Comparison of ENCODE assay signal across 8 cellular contexts in the genomic region with DNA sequence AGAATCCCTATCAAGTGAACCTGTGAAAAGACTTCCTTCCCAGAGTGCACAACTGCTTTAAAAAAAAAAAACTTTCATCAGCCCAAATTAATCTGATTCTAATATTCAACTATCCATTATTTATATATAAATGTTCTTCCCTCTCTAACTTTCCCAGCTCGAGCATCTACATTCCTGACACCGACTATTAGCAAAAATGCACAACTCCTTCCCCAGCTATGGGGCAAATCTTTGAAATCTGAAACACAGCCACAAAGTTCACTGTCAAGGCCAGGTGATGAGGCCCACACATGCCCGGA. TPM values are rescaled to one million over a fixed set of nuclear protein-coding genes. Genes with fewer than 3 reads are reported as not detected.
DNase-seq lines count a peak whose midpoint lies in the region; ATAC-seq, FAIRE-seq and TF ChIP-seq lines count a peak whose summit lies in the region.

No MANE protein-coding gene starts in this region.

- CTCF ChIA-PET in GM12878 (lab: Yijun Ruan, JAX): interaction anchor here (0.6 to 8.0 kb wide), 13 partner anchors 8 to 295 kb away, joined by 3 to 133 read pairs (median 3); no protein-coding TSS in a partner anchor

- DNase-seq in heart left ventricle (no peak), left cardiac atrium (no peak), GM12878 (ENCODE audit: low read depth, low spot score) (no peak), memory B cell (ENCODE audit: low spot score in 2 of 2) (no peak), upper lobe of right lung (no peak), SHP77 treated with DMSO at 0.1 percent for 48 hours (lab: John Stamatoyannopoulos, UW) (no peak), LoVo (ENCODE audit: low spot score) (no peak), NCI-H345 treated with DMSO at 0.1 percent for 48 hours (lab: John Stamatoyannopoulos, UW; ENCODE audit: unreplicated experiment) (no peak)

- peaks cover 27% of the 10 kb centered on the region for H3K4me1 Mint-ChIP-seq in memory B cell

- TF ChIP-seq POLR2A in heart left ventricle (IDR thresholded peaks at IDR 0.05): no peak
- no peak for TF ChIP-seq POLR2A in GM12878 (IDR thresholded peaks at IDR 0.05; ENCODE audit: low read depth, low read length)

- no peak for TF ChIP-seq RAD21 in GM12878 (IDR thresholded peaks at IDR 0.05; ENCODE audit: insufficient read depth, low read depth, low read length)

- H3K9me3 Mint-ChIP-seq in memory B cell: no peaks in the 10 kb centered on the region

- RAD21 ChIA-PET in GM12878 (lab: Charles Lee; ENCODE audit: unreplicated experiment): interaction anchor here (0.7 to 1.3 kb wide), 7 partner anchors 14 to 189 kb away, joined by 3 to 4 read pairs (median 4); no protein-coding TSS in a partner anchor

- no peaks in the 10 kb centered on the region for H3K36me3 ChIP-seq in heart left ventricle
- no peaks in the 10 kb centered on the region for H3K36me3 ChIP-seq in GM12878 (ENCODE audit: control insufficient read depth in 2 of 2, insufficient read depth in 2 of 2, low read length in 1 of 2)
- no peaks in the 10 kb centered on the region for H3K36me3 ChIP-seq in upper lobe of right lung

- H3K79me2 ChIP-seq in GM12878 (ENCODE audit: control insufficient read depth, insufficient read depth, low read length): peaks cover 59% of the 10 kb centered on the region

- peak overlapping the region; percentile 95 for H3K27ac Mint-ChIP-seq in memory B cell

- 2 to 6% (median 4%) methylated on average over 3 of the region's 3 CpGs for WGBS in heart left ventricle, 4 donors
- WGBS in GM12878 (ENCODE audit: insufficient coverage, insufficient replicate concordance, low lambda C conversion rate, missing lambda C conversion rate): 3% methylated on average over 3 of the region's 3 CpGs

- H3K27me3 Mint-ChIP-seq in memory B cell: no peaks in the 10 kb centered on the region

- peak; percentile 13 for FAIRE-seq in GM12878 (lab: Jason Lieb, UNC)

- peak overlapping the region; percentile 98 for H3K4me3 Mint-ChIP-seq in memory B cell

- TF ChIP-seq CTCF in heart left ventricle (IDR thresholded peaks at IDR 0.05) (no peak), GM12878 (IDR thresholded peaks at IDR 0.05 in 2 of 3, conservative IDR thresholded peaks at IDR 0.05 in 1 of 3; ENCODE audit: control insufficient read depth in 2 of 3, extremely low read depth in 1 of 3, insufficient read depth in 1 of 3, low read depth in 3 of 3, low read length in 3 of 3) (no peak), upper lobe of right lung (IDR thresholded peaks at IDR 0.05) (no peak)

- H3K4me3 ChIP-seq in heart left ventricle: peak overlapping the region; percentile 15 to 92 (median 74)
- H3K4me3 ChIP-seq in GM12878: peak overlapping the region; percentile 82
- H3K4me3 ChIP-seq in upper lobe of right lung: peak overlapping the region; percentile 70

- ATAC-seq in heart left ventricle: no peak
- no peak for ATAC-seq in left cardiac atrium
- peak; percentile 6 for ATAC-seq in GM12878
- ATAC-seq in memory B cell (ENCODE audit: low read depth): no peak
- ATAC-seq in upper lobe of right lung: no peak

- intact Hi-C loops in heart left ventricle (cut with DNase I) (loop anchor here in 2 of 10 donors (10.0 kb wide), 2 partner anchors 54 to 274 kb away; a partner anchor contains a TSS), left cardiac atrium (cut with DNase I) (loop anchor here in 1 of 2 donors (10.0 kb wide), 2 partner anchors 64 to 216 kb away; no protein-coding TSS in a partner anchor), GM12878 (cut with micrococcal nuclease; ENCODE audit: unreplicated experiment) (no loop called here), upper lobe of right lung (cut with DNase I) (no loop called here)

- TF ChIP-seq EP300 in GM12878 (IDR thresholded peaks at IDR 0.05; ENCODE audit: borderline replicate concordance in 1 of 2, control insufficient read depth in 1 of 2, low read depth in 2 of 2, low read length in 2 of 2): no peak

- in situ Hi-C loops in GM12878 (cut with MboI): no loop called here

- SMC1A ChIA-PET in GM12878 (lab: Charles Lee; ENCODE audit: uncharacterized antibody, unreplicated experiment): interaction anchor here (0.7 to 8.2 kb wide), 15 partner anchors 10 to 327 kb away, joined by 3 to 137 read pairs (median 6); a partner anchor contains a TSS

- H3K4me2 ChIP-seq in GM12878 (ENCODE audit: control insufficient read depth, insufficient read depth): peak overlapping the region; percentile 89

- TSS peak; percentile 64 for BruUV-seq in GM12878 (replicated peaks; lab: Mats Ljungman, UMichigan)

- no peaks in the 10 kb centered on the region for H4K20me1 ChIP-seq in GM12878 (ENCODE audit: control insufficient read depth, insufficient read depth)

- H2AFZ ChIP-seq in GM12878 (ENCODE audit: control insufficient read depth, low read depth, low read length): peak overlapping the region; percentile 76

- H3K4me1 ChIP-seq in heart left ventricle (peaks cover 0 to 63% (median 52%) of the 10 kb centered on the region in 12 donors), GM12878 (ENCODE audit: control insufficient read depth, insufficient read depth, low read length) (peaks cover 7% of the 10 kb centered on the region; the same call in 1 of the 2 replicates), upper lobe of right lung (peaks cover 51% of the 10 kb centered on the region)

- H3K27me3 ChIP-seq in heart left ventricle: no peaks in the 10 kb centered on the region
- no peaks in the 10 kb centered on the region for H3K27me3 ChIP-seq in GM12878 (replicated peaks in 1 of 2; ENCODE audit: control insufficient read depth in 2 of 2, insufficient read depth in 2 of 2, low read length in 1 of 2)
- no peaks in the 10 kb centered on the region for H3K27me3 ChIP-seq in upper lobe of right lung

- H3K27ac ChIP-seq in heart left ventricle (peak overlapping the region; percentile 84 to 98 (median 94)), GM12878 (ENCODE audit: control insufficient read depth, insufficient read depth) (peak overlapping the region; percentile 78), upper lobe of right lung (peak overlapping the region; percentile 90)

- H3K9ac ChIP-seq in GM12878 (ENCODE audit: control insufficient read depth, insufficient read depth, low read length): peak overlapping the region; percentile 76

- POLR2A ChIA-PET in GM12878 (lab: Charles Lee): interaction anchor here (1.1 to 9.2 kb wide), 2 partner anchors 16 to 180 kb away, joined by 3 to 96 read pairs; no protein-coding TSS in a partner anchor

- H3K9me3 ChIP-seq in heart left ventricle: no peaks in the 10 kb centered on the region
- H3K9me3 ChIP-seq in GM12878 (replicated peaks; ENCODE audit: control insufficient read depth, insufficient read depth, low read length): no peaks in the 10 kb centered on the region
- no peaks in the 10 kb centered on the region for H3K9me3 ChIP-seq in upper lobe of right lung

- H3K36me3 Mint-ChIP-seq in memory B cell: no peaks in the 10 kb centered on the region

TF ChIP-seq in GM12878, 131 proteins besides CTCF, POLR2A, EP300 and RAD21 (continues in another document):
- TF ChIP-seq JUND (IDR thresholded peaks at IDR 0.05; ENCODE audit: low read depth, low read length): no peak
- no peak for TF ChIP-seq MXI1 (IDR thresholded peaks at IDR 0.05; ENCODE audit: low read depth, low read length)
- no peak for TF ChIP-seq NR2F1 (conservative IDR thresholded peaks at IDR 0.05)
- no peak for TF ChIP-seq IKZF2 (IDR thresholded peaks at IDR 0.05)
- TF ChIP-seq SMC3 (IDR thresholded peaks at IDR 0.05; ENCODE audit: borderline replicate concordance, low read length): no peak

RNA-seq across cellular contexts. Expression of a gene that starts 2.3 kb away (rescaled TPM):
- total RNA-seq in heart left ventricle (10 to 100 TPM; 19.5 to 45.9 (median 37.0) TPM), left cardiac atrium (10 to 100 TPM; 39.7 to 40.4 TPM), GM12878 (2014; rRNA removed) (9.6 and 12.2 TPM in 2 replicates), GM12878 (2014; rRNA removed; fragmentation: Illumina TruSeq; extraction: Trizol) (10.4 and 11.7 TPM in 2 replicates), GM12878 (2021) (29.2 and 31.6 TPM in 2 replicates), upper lobe of right lung (45.4 TPM)
- polyA plus RNA-seq in heart left ventricle (10 to 100 TPM; 16.5 to 16.7 TPM), GM12878 (2011; rRNA removed) (25.0 and 37.2 TPM in 2 replicates), GM12878 (2014; fragmentation: Illumina TruSeq; extraction: Trizol) (32.9 and 34.0 TPM in 2 replicates), GM12878 (2014; fragmentation: Nextera tagmentation; extraction: Ambion mirVana) (1 to 10 TPM; 2.6 to 2.7 TPM), GM12878 (2014; rRNA removed) (14.9 and 21.2 TPM in 2 replicates), GM12878 (2016; fragmentation: Nextera tagmentation; extraction: Ambion mirVana) (10 to 100 TPM; 17.1 to 19.7 TPM)
- total RNA-seq in GM12878 (2013; cell fraction: nucleolus; rRNA removed): 89.2 and 127 TPM in 2 replicates
- polyA plus RNA-seq in GM12878 (2011; ENCODE audit: low read depth): 13.7 TPM
- 16.1 and 18.9 TPM in 2 replicates for polyA plus RNA-seq in GM12878 (2011; cell fraction: cytosol; rRNA removed)
- 57.1 and 57.6 TPM in 2 replicates for polyA plus RNA-seq in GM12878 (2011; cell fraction: nucleus; rRNA removed)
- polyA plus RNA-seq in GM12878 (2012): 28.1 and 32.6 TPM in 2 replicates
- 26.6 and 33.1 TPM in 2 replicates for polyA minus RNA-seq in GM12878 (2011; rRNA and poly(A)+ RNA removed)
- 9.1 and 13.5 TPM in 2 replicates for polyA minus RNA-seq in GM12878 (2011; cell fraction: cytosol; rRNA and poly(A)+ RNA removed)
- 24.1 and 42.1 TPM in 2 replicates for polyA minus RNA-seq in GM12878 (2011; cell fraction: nucleus; rRNA and poly(A)+ RNA removed)
